Comparison of ENCODE assay signal across 24 cellular contexts in the genomic region with DNA sequence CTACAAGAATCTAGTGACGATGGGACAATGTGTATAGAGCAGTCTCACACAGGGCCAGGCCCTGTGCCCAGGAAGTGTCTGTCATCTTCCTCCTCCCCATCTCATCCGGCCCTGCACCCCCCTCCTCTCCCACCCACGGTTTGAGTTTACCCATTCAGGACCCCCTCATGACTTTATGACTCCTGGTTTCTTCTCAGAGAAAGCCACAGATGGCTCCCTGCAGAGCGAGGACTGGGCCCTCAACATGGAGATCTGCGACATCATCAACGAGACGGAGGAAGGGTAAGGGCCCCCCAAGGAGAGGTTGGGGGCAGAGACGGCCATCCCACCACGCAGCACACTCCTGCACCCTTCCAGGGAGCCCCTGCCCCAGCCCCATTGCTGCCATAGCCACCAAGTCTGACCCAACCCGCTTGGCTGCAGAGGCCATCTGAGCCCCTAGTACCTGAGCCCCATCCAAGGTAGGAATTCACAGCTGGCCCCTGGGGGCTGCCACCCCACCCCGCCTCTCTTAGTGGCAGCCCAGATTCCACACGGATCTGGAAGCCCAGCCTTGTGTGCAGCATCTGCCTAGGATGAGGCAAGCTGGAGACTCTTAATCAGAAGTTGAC.
"Had no signal": no experiment of that assay in that cellular context is flagged by ENCODE, and none has a peak within 500 bp of the region (broad histone marks: within the 10 kb centered on the region; RNA-seq: fewer than 3 reads in every experiment).

No MANE protein-coding gene starts in this region.

- H2AFZ ChIP-seq: hepatocyte, parathyroid adenoma had no signal

- H3K9ac ChIP-seq: parathyroid adenoma had no signal

- H3K27ac ChIP-seq: body of pancreas, foreskin keratinocyte, hepatocyte, left lung, parathyroid adenoma, sigmoid colon, upper lobe of left lung had no signal

- DNase-seq: activated CD4-positive, alpha-beta memory T cell treated with anti-CD3 and anti-CD28 coated beads for 36 hours; activated CD4-positive, alpha-beta T cell treated with anti-CD3 and anti-CD28 coated beads for 48 hours; activated effector memory CD4-positive, alpha-beta T cell treated with Interleukin-2 at 50 U/mL for 16 hours; activated naive CD4-positive, alpha-beta T cell treated with anti-CD3 and anti-CD28 coated beads for 36 hours; activated naive CD8-positive, alpha-beta T cell treated with anti-CD3 and anti-CD28 coated beads, Interleukin-2, amount 50 U/mL, for 24 hours; activated T-cell treated with anti-CD3 and anti-CD28 coated beads, Interleukin-2, amount 50 U/mL, for 48 hours; body of pancreas; caudate nucleus; dermis blood vessel endothelial cell; effector CD8-positive, alpha-beta T cell; foreskin keratinocyte; immature natural killer cell; mammary epithelial cell; natural killer cell; stimulated activated CD4-positive, alpha-beta T cell treated with anti-CD3 and anti-CD28 coated beads, Interleukin-4, amount 100 ng/mL, for 24 hours; stimulated activated naive CD4-positive, alpha-beta T cell treated with Interleukin-2 at 50 U/mL for 16 hours; SW 1271; T-helper 17 cell; upper lobe of left lung had no signal

- H3K4me3 ChIP-seq: body of pancreas, hepatocyte, left lung, sigmoid colon, smooth muscle cell, upper lobe of left lung had no signal

- H3K27me3 ChIP-seq: body of pancreas, hepatocyte, left lung, sigmoid colon, upper lobe of left lung had no signal

- ATAC-seq: activated naive CD8-positive, alpha-beta T cell treated with anti-CD3 and anti-CD28 coated beads, Interleukin-2, amount 50 U/mL, for 24 hours; body of pancreas; foreskin keratinocyte; left lung; natural killer cell; T-helper 17 cell had no signal

- H3K4me1 ChIP-seq: foreskin keratinocyte had no signal

- H3K9me3 ChIP-seq: body of pancreas, left lung, sigmoid colon, upper lobe of left lung had no signal

- H3K4me2 ChIP-seq: hepatocyte, smooth muscle cell had no signal
